Comparison of ENCODE assay signal across 1 cellular context in genomic region chrX:15493118-15494082, GRCh38.
A peak's percentile ranks its signal among the peaks of the same experiment; 100 is the strongest.
TF ChIP-seq lines count a peak whose summit lies in the region.

PIR (minus strand) TSS chrX:15493333; CDS start chrX:15491257, 2,076 bp downstream.

TF ChIP-seq in K562, 482 proteins besides CTCF, POLR2A, EP300 and RAD21 (continued from another document and continues in another):
- no peak for TF ChIP-seq ZBTB49 (CRISPR knock-in tag; IDR thresholded peaks at IDR 0.05; ENCODE audit: borderline replicate concordance)
- TF ChIP-seq HNRNPK (IDR thresholded peaks at IDR 0.05; ENCODE audit: low read depth, low read length, poor library complexity, severe bottlenecking): no peak
- TF ChIP-seq GMEB1 (CRISPR knock-in tag; IDR thresholded peaks at IDR 0.05): no peak
- peak; percentile 56; the same call in 1 of the 2 replicates for TF ChIP-seq MAFF (IDR thresholded peaks at IDR 0.05; ENCODE audit: low read length)
- TF ChIP-seq ZNF253 (CRISPR knock-in tag; conservative IDR thresholded peaks at IDR 0.05): no peak
- TF ChIP-seq RHOXF2B (CRISPR knock-in tag; conservative IDR thresholded peaks at IDR 0.05): no peak
- peak; percentile 98 for TF ChIP-seq NFE2 (IDR thresholded peaks at IDR 0.05; ENCODE audit: low read depth)
- TF ChIP-seq ETV6 (IDR thresholded peaks at IDR 0.05; ENCODE audit: borderline replicate concordance in 1 of 2, low read depth in 2 of 2, low read length in 1 of 2): no peak
- no peak for TF ChIP-seq ETV6 (CRISPR knock-in tag; IDR thresholded peaks at IDR 0.05; ENCODE audit: borderline replicate concordance)
- TF ChIP-seq ZNF277 (CRISPR knock-in tag; IDR thresholded peaks at IDR 0.05; ENCODE audit: borderline replicate concordance): no peak
- peak in 1 of 2 experiments; percentile 27; a peak in 2 of 4 replicates for TF ChIP-seq HDAC1 (IDR thresholded peaks at IDR 0.05)
- no peak for TF ChIP-seq CBX3 (IDR thresholded peaks at IDR 0.05; ENCODE audit: borderline replicate concordance in 1 of 2, low read length in 2 of 2)
- no peak for TF ChIP-seq ZNF561 (CRISPR knock-in tag; conservative IDR thresholded peaks at IDR 0.05)
- TF ChIP-seq NR1H2 (CRISPR knock-in tag; IDR thresholded peaks at IDR 0.05): no peak
- no peak for TF ChIP-seq SETDB1 (IDR thresholded peaks at IDR 0.05; ENCODE audit: low read length)
- no peak for TF ChIP-seq ARID3A (IDR thresholded peaks at IDR 0.05; ENCODE audit: borderline replicate concordance, low read depth, low read length)
- TF ChIP-seq CBFA2T3 (IDR thresholded peaks at IDR 0.05): 0 out of 2 replicates have a peak, but pooled peaks have one; percentile 2
- TF ChIP-seq HMG20B (CRISPR knock-in tag; IDR thresholded peaks at IDR 0.05): no peak
- TF ChIP-seq ZNF707 (CRISPR knock-in tag; conservative IDR thresholded peaks at IDR 0.05): no peak
- peak; percentile 71 for TF ChIP-seq MAX (CRISPR knock-in tag; IDR thresholded peaks at IDR 0.05)
- TF ChIP-seq KDM5B (IDR thresholded peaks at IDR 0.05; ENCODE audit: insufficient replicate concordance, low read depth, low read length): peak; percentile 10
- no peak for TF ChIP-seq PRMT5 (CRISPR knock-in tag; IDR thresholded peaks at IDR 0.05)
- TF ChIP-seq HCFC1 (IDR thresholded peaks at IDR 0.05; ENCODE audit: low read depth, low read length): no peak
- no peak for TF ChIP-seq ZNF445 (CRISPR knock-in tag; IDR thresholded peaks at IDR 0.05; ENCODE audit: low read depth)
- TF ChIP-seq ZNF239 (CRISPR knock-in tag; IDR thresholded peaks at IDR 0.05): no peak
- no peak; the same call in 1 of the 2 replicates for TF ChIP-seq ZNF511 (CRISPR knock-in tag; IDR thresholded peaks at IDR 0.05)
- TF ChIP-seq ZNF436 (CRISPR knock-in tag; IDR thresholded peaks at IDR 0.05): no peak
- no peak for TF ChIP-seq JUNB (CRISPR knock-in tag; conservative IDR thresholded peaks at IDR 0.05)
- no peak for TF ChIP-seq FOXP1 (CRISPR knock-in tag; IDR thresholded peaks at IDR 0.05)
- no peak for TF ChIP-seq SRSF9 (IDR thresholded peaks at IDR 0.05; ENCODE audit: borderline replicate concordance, low read depth, low read length)
- no peak for TF ChIP-seq ZBTB43 (CRISPR knock-in tag; IDR thresholded peaks at IDR 0.05)
- TF ChIP-seq HOMEZ (CRISPR knock-in tag; IDR thresholded peaks at IDR 0.05): no peak
- no peak for TF ChIP-seq ZC3H8 (IDR thresholded peaks at IDR 0.05)
- TF ChIP-seq ZSCAN32 (CRISPR knock-in tag; IDR thresholded peaks at IDR 0.05): no peak
- no peak for TF ChIP-seq SMAD2 (IDR thresholded peaks at IDR 0.05; ENCODE audit: low read depth, low read length)
- no peak for TF ChIP-seq POLR2B (IDR thresholded peaks at IDR 0.05; ENCODE audit: low read depth, partially characterized antibody)
- TF ChIP-seq E2F1 (CRISPR knock-in tag; IDR thresholded peaks at IDR 0.05): 0 out of 2 replicates have a peak, but pooled peaks have one; percentile 24
- 0 out of 2 replicates have a peak, but pooled peaks have one; percentile 48 for TF ChIP-seq GATAD2B (IDR thresholded peaks at IDR 0.05; ENCODE audit: borderline replicate concordance)
- TF ChIP-seq NFATC3 (IDR thresholded peaks at IDR 0.05): no peak
- TF ChIP-seq ZNF584 (CRISPR knock-in tag; IDR thresholded peaks at IDR 0.05; ENCODE audit: low read depth): no peak
- TF ChIP-seq BACH1 (tag; IDR thresholded peaks at IDR 0.05): peak; percentile 92
- TF ChIP-seq FOSL1 (tag; conservative IDR thresholded peaks at IDR 0.05): 0 out of 2 replicates have a peak, but pooled peaks have one; percentile 65
- no peak for TF ChIP-seq ZHX1 (conservative IDR thresholded peaks at IDR 0.05; ENCODE audit: low read length)
- TF ChIP-seq ZNF175 (CRISPR knock-in tag; IDR thresholded peaks at IDR 0.05; ENCODE audit: low read depth): no peak
- no peak for TF ChIP-seq PHF20 (IDR thresholded peaks at IDR 0.05; ENCODE audit: partially characterized antibody)
- TF ChIP-seq YY1 (IDR thresholded peaks at IDR 0.05; ENCODE audit: borderline replicate concordance in 1 of 3, control insufficient read depth in 1 of 3, extremely low read depth in 1 of 3, insufficient read depth in 3 of 3, insufficient read length in 1 of 3, insufficient replicate concordance in 2 of 3, low read depth in 1 of 3, low read length in 2 of 3): no peak
- TF ChIP-seq POU5F1 (IDR thresholded peaks at IDR 0.05; ENCODE audit: borderline replicate concordance, low read depth, low read length, partially characterized antibody): no peak
